1 cellular context compared by ENCODE assay signal in the genomic region with DNA sequence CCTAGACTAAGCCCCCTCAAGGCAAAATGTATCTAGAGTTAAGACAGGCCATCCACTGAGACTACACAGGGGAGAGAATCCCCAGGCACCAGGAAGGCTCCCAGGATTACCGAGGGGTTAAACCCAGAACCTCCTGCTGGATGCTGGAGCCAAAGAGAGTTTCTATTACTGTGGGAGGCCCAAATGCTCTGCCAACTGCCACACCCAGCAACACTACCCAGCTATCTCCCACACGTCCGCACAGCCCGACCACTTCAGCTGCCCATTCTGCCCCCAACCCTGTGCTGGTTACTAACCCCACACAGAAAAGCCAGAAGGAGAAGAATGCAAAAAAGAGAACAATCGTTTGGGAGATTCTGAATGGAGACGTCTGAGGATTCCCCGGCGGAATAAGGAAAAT.
TF ChIP-seq lines count a peak whose summit lies in the region.

No MANE protein-coding gene starts in this region.

TF ChIP-seq in HCT116, 20 proteins besides CTCF, POLR2A, EP300 and RAD21 (continued from another document):
- no peak for TF ChIP-seq TCF7L2 (IDR thresholded peaks at IDR 0.05; ENCODE audit: borderline replicate concordance, extremely low read depth, insufficient read depth, insufficient read length)
